10 cellular contexts compared by ENCODE assay signal in genomic region chr1:182599339-182599738, GRCh38. TPM values are rescaled to one million over a fixed set of nuclear protein-coding genes. Genes with fewer than 3 reads are reported as not detected.
DNase-seq lines count a peak whose midpoint lies in the region; ATAC-seq and TF ChIP-seq lines count a peak whose summit lies in the region.
"Had no signal": no experiment of that assay in that cellular context is flagged by ENCODE, and none has a peak within 500 bp of the region (broad histone marks: within the 10 kb centered on the region; RNA-seq: fewer than 3 reads in every experiment).

No MANE protein-coding gene starts in this region.

- no peaks in the 10 kb centered on the region for H3K79me2 ChIP-seq in OCI-LY1 (ENCODE audit: insufficient read depth, low read length)

- H3K9me3 Mint-ChIP-seq in stimulated activated naive CD8-positive, alpha-beta T cell treated with anti-CD3 and anti-CD28 coated beads, Interleukin-15, Interleukin-2, amounts not matched to agents 100 ng/mL and 50 ng/mL, for 24 hours = no peaks in the 10 kb centered on the region

- no peaks in the 10 kb centered on the region for H4K20me1 ChIP-seq in OCI-LY1 (ENCODE audit: insufficient read depth, low read length)

- peaks cover 27% of the 10 kb centered on the region for H3K4me1 Mint-ChIP-seq in stimulated activated naive CD8-positive, alpha-beta T cell treated with anti-CD3 and anti-CD28 coated beads, Interleukin-15, Interleukin-2, amounts not matched to agents 100 ng/mL and 50 ng/mL, for 24 hours (ENCODE audit: low read depth)

- H3K4me3 Mint-ChIP-seq in stimulated activated naive CD8-positive, alpha-beta T cell treated with anti-CD3 and anti-CD28 coated beads, Interleukin-15, Interleukin-2, amounts not matched to agents 100 ng/mL and 50 ng/mL, for 24 hours = peak overlapping the region; percentile 21

- TF ChIP-seq CTCF in cardiac muscle cell (IDR thresholded peaks at IDR 0.05; ENCODE audit: low read depth, low read length) (peak; percentile 45), OCI-LY1 (IDR thresholded peaks at IDR 0.05; ENCODE audit: low read length) (peak; percentile 53), colonic mucosa (IDR thresholded peaks at IDR 0.05) (peak; percentile 12), prostate gland (IDR thresholded peaks at IDR 0.05) (no peak)

- H3K36me3 Mint-ChIP-seq in stimulated activated naive CD8-positive, alpha-beta T cell treated with anti-CD3 and anti-CD28 coated beads, Interleukin-15, Interleukin-2, amounts not matched to agents 100 ng/mL and 50 ng/mL, for 24 hours (ENCODE audit: low read depth) = peaks cover 6% of the 10 kb centered on the region

- ATAC-seq in left ventricle myocardium superior (no peak), GM19035 (IDR thresholded peaks at IDR 0.05; ENCODE audit: unreplicated experiment) (no peak)
- ATAC-seq: left lobe of liver had no signal

- no peak overlapping the region for H3K4me2 ChIP-seq in OCI-LY1 (ENCODE audit: low read length)

- no peak overlapping the region for H3K4me3 ChIP-seq in cardiac muscle cell
- no peak overlapping the region for H3K4me3 ChIP-seq in OCI-LY1 (ENCODE audit: low read depth, low read length, poor library complexity, severe bottlenecking)
- no peak overlapping the region for H3K4me3 ChIP-seq in colonic mucosa
- no peak overlapping the region for H3K4me3 ChIP-seq in prostate gland

- no peaks in the 10 kb centered on the region for H3F3A ChIP-seq in OCI-LY1 (ENCODE audit: insufficient read depth, low read length)

- H3K4me1 ChIP-seq in cardiac muscle cell (ENCODE audit: low read depth) (peaks cover 4% of the 10 kb centered on the region), OCI-LY1 (ENCODE audit: insufficient read depth, low read length, severe bottlenecking) (peaks cover 34% of the 10 kb centered on the region), colonic mucosa (no peaks in the 10 kb centered on the region), prostate gland (replicated peaks) (no peaks in the 10 kb centered on the region)

- H3K27ac ChIP-seq in cardiac muscle cell (no peak overlapping the region), OCI-LY1 (ENCODE audit: low read depth, low read length, poor library complexity, severe bottlenecking) (no peak overlapping the region), colonic mucosa (no peak overlapping the region), prostate gland (no peak overlapping the region)

- no peaks in the 10 kb centered on the region for H3K36me3 ChIP-seq in cardiac muscle cell
- H3K36me3 ChIP-seq in OCI-LY1 (ENCODE audit: insufficient read depth, low read length) = peaks cover 46% of the 10 kb centered on the region
- no peaks in the 10 kb centered on the region for H3K36me3 ChIP-seq in colonic mucosa
- H3K36me3 ChIP-seq in prostate gland = no peaks in the 10 kb centered on the region

- no peak for TF ChIP-seq POLR2A in prostate gland (IDR thresholded peaks at IDR 0.05)

- H3K9me3 ChIP-seq in cardiac muscle cell (ENCODE audit: low read depth) (no peaks in the 10 kb centered on the region), OCI-LY1 (ENCODE audit: low read length) (no peaks in the 10 kb centered on the region), colonic mucosa (no peaks in the 10 kb centered on the region), prostate gland (no peaks in the 10 kb centered on the region)

- H3K9ac ChIP-seq in OCI-LY1 (ENCODE audit: low read length) = no peak overlapping the region
- H3K9ac ChIP-seq in colonic mucosa (ENCODE audit: low read depth in 2 of 2, low read length in 2 of 2) = no peak overlapping the region

- H3K27me3 Mint-ChIP-seq in stimulated activated naive CD8-positive, alpha-beta T cell treated with anti-CD3 and anti-CD28 coated beads, Interleukin-15, Interleukin-2, amounts not matched to agents 100 ng/mL and 50 ng/mL, for 24 hours = no peaks in the 10 kb centered on the region

- H3K9me2 ChIP-seq in OCI-LY1 (ENCODE audit: low read depth, low read length) = no peaks in the 10 kb centered on the region

- intact Hi-C loops in left ventricle myocardium superior (cut with micrococcal nuclease) = loop anchor here (10.0 kb wide), 1 partner anchor 155 kb away; no protein-coding TSS in a partner anchor
- intact Hi-C loops in colonic mucosa (cut with DNase I) = loop anchor here (10.0 kb wide), 1 partner anchor 515 kb away; no protein-coding TSS in a partner anchor
- intact Hi-C loops in prostate gland (cut with DNase I) = loop anchor here (10.0 kb wide), 1 partner anchor 205 kb away; the partner anchor contains the start of gene GLUL

- no peak overlapping the region for H2AFZ ChIP-seq in OCI-LY1 (ENCODE audit: low read length)

- 88% methylated on average over 6 of the region's 6 CpGs for WGBS in prostate gland

- DNase-seq in cardiac muscle cell (ENCODE audit: low read depth in 1 of 2, low spot score in 1 of 2) = no peak
- DNase-seq in left ventricle myocardium superior = no peak
- DNase-seq in colonic mucosa = no peak
- DNase-seq in prostate gland (ENCODE audit: low spot score) = no peak
- DNase-seq in NCI-H2196 treated with DMSO at 0.1 percent for 48 hours (lab: John Stamatoyannopoulos, UW; ENCODE audit: unreplicated experiment) = no peak

- H3K27me3 ChIP-seq in cardiac muscle cell = no peaks in the 10 kb centered on the region
- no peaks in the 10 kb centered on the region for H3K27me3 ChIP-seq in OCI-LY1 (ENCODE audit: insufficient read depth, low read length)
- H3K27me3 ChIP-seq in colonic mucosa = no peaks in the 10 kb centered on the region
- no peaks in the 10 kb centered on the region for H3K27me3 ChIP-seq in prostate gland (replicated peaks; ENCODE audit: insufficient read depth)

- H3K27ac Mint-ChIP-seq in stimulated activated naive CD8-positive, alpha-beta T cell treated with anti-CD3 and anti-CD28 coated beads, Interleukin-15, Interleukin-2, amounts not matched to agents 100 ng/mL and 50 ng/mL, for 24 hours = peak overlapping the region; percentile 63

RNA-seq across cellular contexts. Expression of gene RGS16, which starts 4.8 kb away (rescaled TPM):
- total RNA-seq in cardiac muscle cell = 1.3 and 1.9 TPM in 2 replicates
- 0.93 and 2.0 TPM in 2 replicates for polyA plus RNA-seq in cardiac muscle cell
- 1.1 TPM for total RNA-seq in left ventricle myocardium superior
- total RNA-seq in colonic mucosa = 1 to 10 TPM in 1 of 2 donors, under 1 TPM in 1; 0.77 to 1.6 TPM
- total RNA-seq in prostate gland = 1 to 10 TPM; 1.5 to 1.9 TPM
- total RNA-seq: LHCN-M2 had no signal

RNA-seq across cellular contexts. Expression of gene RNASEL, which starts 10.3 kb away (rescaled TPM):
- total RNA-seq in cardiac muscle cell (1.5 and 2.2 TPM in 2 replicates), left ventricle myocardium superior (2.7 TPM), colonic mucosa (10 to 100 TPM; 16.2 to 19.5 TPM), prostate gland (10 to 100 TPM in 1 of 2 donors, 1 to 10 TPM in 1; 7.6 to 10.7 TPM)
- polyA plus RNA-seq in cardiac muscle cell = 0.87 and 3.5 TPM in 2 replicates

Comparison
In these comparisons a context has a peak if more than half of its experiments do, and no peak if none do; other contexts are left out.
1. CTCF ChIP-seq: peak in cardiac muscle cell (single experiment), OCI-LY1 (single experiment) and colonic mucosa (single experiment); none in prostate gland (0 of 4).